Comparison of ENCODE assay signal across 1 cellular context in genomic region chrX:112967341-112967740, GRCh38.
A peak's percentile ranks its signal among the peaks of the same experiment; 100 is the strongest.
TF ChIP-seq lines count a peak whose summit lies in the region.

No MANE protein-coding gene starts in this region.

TF ChIP-seq in HepG2, 621 proteins besides CTCF, POLR2A, EP300 and RAD21:
- no peak for TF ChIP-seq SOX13 (IDR thresholded peaks at IDR 0.05)
- peak in 1 of 2 experiments; percentile 35; a peak in 1 of 4 replicates for TF ChIP-seq SOX13 (CRISPR knock-in tag; conservative IDR thresholded peaks at IDR 0.05 in 1 of 2, IDR thresholded peaks at IDR 0.05 in 1 of 2)
- TF ChIP-seq SOX5 (CRISPR knock-in tag; IDR thresholded peaks at IDR 0.05; ENCODE audit: borderline replicate concordance), result peak; percentile 31; the same call in 1 of the 2 replicates
- TF ChIP-seq CEBPB (IDR thresholded peaks at IDR 0.05; ENCODE audit: borderline replicate concordance, low read depth, low read length), result peak; percentile 30; the same call in 1 of the 2 replicates
- TF ChIP-seq ZBTB26 (CRISPR knock-in tag; IDR thresholded peaks at IDR 0.05; ENCODE audit: borderline replicate concordance), result no peak
- no peak for TF ChIP-seq ZFX (CRISPR knock-in tag; IDR thresholded peaks at IDR 0.05; ENCODE audit: low read depth)
